Comparison of ENCODE assay signal across 24 cellular contexts in genomic region chrX:75655627-75656026, GRCh38.
DNase-seq lines count a peak whose midpoint lies in the region; ATAC-seq, FAIRE-seq and TF ChIP-seq lines count a peak whose summit lies in the region.
"Had no signal": no experiment of that assay in that cellular context is flagged by ENCODE, and none has a peak within 500 bp of the region (broad histone marks: within the 10 kb centered on the region; RNA-seq: fewer than 3 reads in every experiment).

No MANE protein-coding gene starts in this region.

- H2AK5ac ChIP-seq in H1 (ENCODE audit: low read depth, low read length) = no peak overlapping the region

- no peak overlapping the region for H2BK20ac ChIP-seq in H1 (ENCODE audit: low read length)

- TF ChIP-seq POLR2A in H1 (IDR thresholded peaks at IDR 0.05; ENCODE audit: control extremely low read depth in 1 of 2, low read depth in 2 of 2, low read length in 2 of 2) = no peak
- TF ChIP-seq POLR2A in transverse colon (IDR thresholded peaks at IDR 0.05) = no peak

- H3K14ac ChIP-seq in H1 (ENCODE audit: insufficient read length) = no peak overlapping the region

- CTCF ChIA-PET in H1 (lab: Charles Lee; ENCODE audit: partially characterized antibody) = no interaction called here

- H3K27ac ChIP-seq in H1 (ENCODE audit: low read depth, low read length) (no peak overlapping the region), transverse colon (no peak overlapping the region)

- TF ChIP-seq EP300 in H1 (IDR thresholded peaks at IDR 0.05; ENCODE audit: borderline replicate concordance in 1 of 2, low read depth in 2 of 2, low read length in 2 of 2) (no peak), transverse colon (IDR thresholded peaks at IDR 0.05; ENCODE audit: low read depth) (no peak)

- no peak overlapping the region for H3K56ac ChIP-seq in H1 (replicated peaks; ENCODE audit: insufficient read length, low read depth, low read length)

- no peak for ATAC-seq in left cardiac atrium
- ATAC-seq in HG02852 (IDR thresholded peaks at IDR 0.05; ENCODE audit: unreplicated experiment) = no peak
- ATAC-seq in HG03159 (IDR thresholded peaks at IDR 0.05; ENCODE audit: unreplicated experiment) = no peak
- ATAC-seq: K562 had no signal

- no peaks in the 10 kb centered on the region for H3K79me1 ChIP-seq in H1 (ENCODE audit: low read depth, low read length)

- no peak overlapping the region for H2AFZ ChIP-seq in H1 (ENCODE audit: low read length)

- no peak overlapping the region for H3K18ac ChIP-seq in H1 (ENCODE audit: extremely low read depth, low read length)

- H3K4me1 ChIP-seq in H1 (replicated peaks in 1 of 4; ENCODE audit: control insufficient read depth in 3 of 4, insufficient read depth in 4 of 4, low read length in 3 of 4) (no peaks in the 10 kb centered on the region), transverse colon (no peaks in the 10 kb centered on the region)
- H3K4me1 ChIP-seq: BE2C had no signal

- H3K9me3 ChIP-seq in H1 (ENCODE audit: insufficient read depth in 2 of 2, low read depth in 1 of 2, low read length in 1 of 2) (no peaks in the 10 kb centered on the region), transverse colon (no peaks in the 10 kb centered on the region)
- H3K9me3 ChIP-seq: BE2C had no signal

- no peak overlapping the region for H2BK12ac ChIP-seq in H1 (ENCODE audit: low read depth, low read length)

- H4K91ac ChIP-seq in H1 (replicated peaks; ENCODE audit: insufficient read length, low read length) = no peak overlapping the region

- intact Hi-C loops in transverse colon (cut with DNase I; ENCODE audit: low total_unique reads) = no loop called here
- intact Hi-C loops in left cardiac atrium (cut with DNase I) = no loop called here

- no peaks in the 10 kb centered on the region for H4K20me1 ChIP-seq in H1 (replicated peaks in 1 of 2; ENCODE audit: control insufficient read depth in 1 of 2, insufficient read depth in 2 of 2, low read length in 2 of 2)

- H2BK15ac ChIP-seq in H1 (ENCODE audit: low read length) = no peak overlapping the region

- H3K27me3 ChIP-seq in H7 (ENCODE audit: control insufficient read depth, insufficient read depth, low read length) (no peaks in the 10 kb centered on the region), H1 (replicated peaks in 1 of 4; ENCODE audit: control insufficient read depth in 3 of 4, extremely low read depth in 1 of 4, insufficient read depth in 3 of 4, low read length in 3 of 4) (no peaks in the 10 kb centered on the region), transverse colon (no peaks in the 10 kb centered on the region)
- H3K27me3 ChIP-seq: BE2C had no signal

- no peak overlapping the region for H4K5ac ChIP-seq in H1 (ENCODE audit: insufficient read length, low read depth, low read length)

- no peak overlapping the region for H2BK5ac ChIP-seq in H1 (ENCODE audit: low read depth, low read length)

- H3K79me2 ChIP-seq in H1 (ENCODE audit: control insufficient read depth in 1 of 2, insufficient read depth in 2 of 2, low read length in 2 of 2) = no peaks in the 10 kb centered on the region

- no peak overlapping the region for H3K23ac ChIP-seq in H1 (ENCODE audit: insufficient read length)

- H4K8ac ChIP-seq in H1 (ENCODE audit: extremely low read depth, insufficient read depth, low read length) = no peak overlapping the region

- POLR2A ChIA-PET in H1 (lab: Charles Lee; ENCODE audit: partially characterized antibody) = no interaction called here

- H3K36me3 ChIP-seq in H7 (replicated peaks; ENCODE audit: control insufficient read depth, insufficient read depth, low read length) (no peaks in the 10 kb centered on the region), H1 (ENCODE audit: control insufficient read depth in 2 of 4, insufficient read depth in 4 of 4, low read length in 3 of 4) (no peaks in the 10 kb centered on the region), transverse colon (no peaks in the 10 kb centered on the region)
- H3K36me3 ChIP-seq: BE2C had no signal

- no peak overlapping the region for H2BK120ac ChIP-seq in H1 (replicated peaks; ENCODE audit: low read depth, low read length)

- TF ChIP-seq CTCF in H1 (IDR thresholded peaks at IDR 0.05; ENCODE audit: control extremely low read depth in 1 of 3, insufficient read depth in 1 of 3, low read depth in 1 of 3, low read length in 3 of 3) = peak in 2 of 3 experiments; percentile 21 to 44; a peak in 3 of 4 replicates
- no peak for TF ChIP-seq CTCF in transverse colon (IDR thresholded peaks at IDR 0.05)

- 92% methylated on average over 1 of the region's 1 CpG; no CpG with 5 or more reads in 1 of the 2 experiments for WGBS in H1 (ENCODE audit: extremely low coverage in 1 of 2, insufficient coverage in 1 of 2, insufficient read length in 1 of 2, insufficient replicate concordance in 2 of 2, low coverage in 1 of 2, low lambda C conversion rate in 2 of 2, missing lambda C conversion rate in 1 of 2), 2 experiments
- 86 to 100% methylated on average over 1 of the region's 1 CpG for WGBS in transverse colon (ENCODE audit: low coverage in 1 of 2), 2 donors

- no peak overlapping the region for H3K4me2 ChIP-seq in H1 (ENCODE audit: insufficient read depth in 1 of 2, low read depth in 2 of 2, low read length in 2 of 2)

- TF ChIP-seq RAD21 in H1 (IDR thresholded peaks at IDR 0.05 in 1 of 2, conservative IDR thresholded peaks at IDR 0.05 in 1 of 2; ENCODE audit: low read depth in 2 of 2, low read length in 2 of 2) = peak; percentile 13 to 27; a peak in 2 of 4 replicates

- H3K4me3 ChIP-seq in H7 (ENCODE audit: insufficient read depth, low read depth, low read length) = no peak overlapping the region
- no peak overlapping the region for H3K4me3 ChIP-seq in H1 (ENCODE audit: extremely low read depth in 1 of 4, insufficient read depth in 2 of 4, low read depth in 3 of 4, low read length in 4 of 4)
- no peak overlapping the region for H3K4me3 ChIP-seq in transverse colon
- H3K4me3 ChIP-seq: K562 had no signal

- DNase-seq in H7 (peak; percentile 5), HT-29 (ENCODE audit: low spot score) (peak; percentile 1), H1 (ENCODE audit: low read depth in 1 of 2, low spot score in 2 of 2) (no peak), iPS-NIHi11 (ENCODE audit: low spot score) (peak; percentile 5), transverse colon (no peak), left cardiac atrium (no peak)
- DNase-seq: ACHN; BE2C; C1 segment of cervical spinal cord; CD4-positive, CD25-positive, alpha-beta regulatory T cell; CD8-positive, alpha-beta memory T cell; COR-L47; DMS 273 treated with DMSO at 0.1 percent for 48 hours; DMS53; DND-41; EL; GOT3; HCEC 1CT had no signal

- no peak overlapping the region for H3K9ac ChIP-seq in H1 (replicated peaks in 1 of 4; ENCODE audit: extremely low read depth in 1 of 4, low read depth in 3 of 4, low read length in 3 of 4)

- H3K23me2 ChIP-seq in H1 (ENCODE audit: low read depth, low read length) = no peaks in the 10 kb centered on the region

- in situ Hi-C loops in transverse colon (cut with MboI; ENCODE audit: low pct_ligation_motif_present in 1 of 4, low pct_unique_long_range_greater_than_20kb in 1 of 4, low sequenced_read_pairs in 3 of 4) = no loop called here

- no peak for FAIRE-seq in H1 (lab: Jason Lieb, UNC)
- FAIRE-seq: A204.1, GM12891, GM18507, K562 had no signal

- no peak overlapping the region for H3K4ac ChIP-seq in H1 (replicated peaks; ENCODE audit: insufficient read length, low read depth, low read length)

TF ChIP-seq in H1, 55 proteins besides CTCF, POLR2A, EP300 and RAD21 (continues in another document):
- TF ChIP-seq SAP30 (IDR thresholded peaks at IDR 0.05; ENCODE audit: insufficient read depth, insufficient replicate concordance, low read length) (no peak), SP4 (IDR thresholded peaks at IDR 0.05; ENCODE audit: low read length) (no peak), SUZ12 (IDR thresholded peaks at IDR 0.05; ENCODE audit: low read length) (no peak), SIRT6 (IDR thresholded peaks at IDR 0.05; ENCODE audit: low read length) (no peak), BACH1 (IDR thresholded peaks at IDR 0.05; ENCODE audit: low read length) (no peak), TBP (IDR thresholded peaks at IDR 0.05; ENCODE audit: low read depth, low read length) (no peak), RFX5 (IDR thresholded peaks at IDR 0.05; ENCODE audit: borderline replicate concordance, low read depth, low read length) (no peak), RNF2 (IDR thresholded peaks at IDR 0.05; ENCODE audit: borderline replicate concordance, low read depth, low read length, missing control alignments, poor library complexity, severe bottlenecking) (no peak), E2F6 (IDR thresholded peaks at IDR 0.05) (no peak), KDM4A (IDR thresholded peaks at IDR 0.05; ENCODE audit: low read depth, low read length, severe bottlenecking) (no peak), SIN3A (conservative IDR thresholded peaks at IDR 0.05 in 1 of 2, IDR thresholded peaks at IDR 0.05 in 1 of 2; ENCODE audit: low read depth in 1 of 2, low read length in 2 of 2) (no peak), EZH2 (IDR thresholded peaks at IDR 0.05; ENCODE audit: low read depth, low read length, severe bottlenecking) (no peak), TAF1 (IDR thresholded peaks at IDR 0.05; ENCODE audit: low read depth, low read length) (no peak), CTBP2 (IDR thresholded peaks at IDR 0.05; ENCODE audit: borderline replicate concordance, insufficient read depth, insufficient read length, low read length) (no peak)
- TF ChIP-seq, protein P1, sequence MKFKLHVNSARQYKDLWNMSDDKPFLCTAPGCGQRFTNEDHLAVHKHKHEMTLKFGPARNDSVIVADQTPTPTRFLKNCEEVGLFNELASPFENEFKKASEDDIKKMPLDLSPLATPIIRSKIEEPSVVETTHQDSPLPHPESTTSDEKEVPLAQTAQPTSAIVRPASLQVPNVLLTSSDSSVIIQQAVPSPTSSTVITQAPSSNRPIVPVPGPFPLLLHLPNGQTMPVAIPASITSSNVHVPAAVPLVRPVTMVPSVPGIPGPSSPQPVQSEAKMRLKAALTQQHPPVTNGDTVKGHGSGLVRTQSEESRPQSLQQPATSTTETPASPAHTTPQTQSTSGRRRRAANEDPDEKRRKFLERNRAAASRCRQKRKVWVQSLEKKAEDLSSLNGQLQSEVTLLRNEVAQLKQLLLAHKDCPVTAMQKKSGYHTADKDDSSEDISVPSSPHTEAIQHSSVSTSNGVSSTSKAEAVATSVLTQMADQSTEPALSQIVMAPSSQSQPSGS (IDR thresholded peaks at IDR 0.05; ENCODE audit: low read length) = no peak
- TF ChIP-seq, protein P2, sequence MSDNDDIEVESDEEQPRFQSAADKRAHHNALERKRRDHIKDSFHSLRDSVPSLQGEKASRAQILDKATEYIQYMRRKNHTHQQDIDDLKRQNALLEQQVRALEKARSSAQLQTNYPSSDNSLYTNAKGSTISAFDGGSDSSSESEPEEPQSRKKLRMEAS (IDR thresholded peaks at IDR 0.05) = no peak

Comparison
In these comparisons a context has a peak if more than half of its experiments do, and no peak if none do; other contexts are left out.
1. DNase-seq: peak in H7 (single experiment), HT-29 (single experiment) and iPS-NIHi11 (single experiment); none in H1 (0 of 2), transverse colon (single experiment) and left cardiac atrium (single experiment).
2. CTCF ChIP-seq: peak in H1 (2 of 3); none in transverse colon (0 of 5).